ENCODE assay signal across 8 cellular contexts in genomic region chr5:50667653-50668403, GRCh38. TPM values are rescaled to one million over a fixed set of nuclear protein-coding genes. Genes with fewer than 3 reads are reported as not detected.
A peak's percentile ranks its signal among the peaks of the same experiment; 100 is the strongest.
DNase-seq lines count a peak whose midpoint lies in the region; ATAC-seq and TF ChIP-seq lines count a peak whose summit lies in the region.

No MANE protein-coding gene starts in this region.

- H3K27ac Mint-ChIP-seq in activated T-helper 17 cell treated with anti-CD3 and anti-CD28 coated beads, Interleukin-2, amount 50 U/mL, for 72 hours, result peak overlapping the region; percentile 99

- TF ChIP-seq CTCF in omental fat pad (IDR thresholded peaks at IDR 0.05) (no peak), thyroid gland (IDR thresholded peaks at IDR 0.05) (no peak)

- no peaks in the 10 kb centered on the region for H3K9me3 ChIP-seq in BLaER1 treated with 17β-estradiol and CSF1 and Interleukin-3, amounts not matched to agents 10 nM and 100 nM (replicated peaks in 1 of 11)
- no peaks in the 10 kb centered on the region for H3K9me3 ChIP-seq in thyroid gland

- peaks cover 29 to 67% (median 39%) of the 10 kb centered on the region in 10 experiments for H3K4me1 ChIP-seq in BLaER1 treated with 17β-estradiol and CSF1 and Interleukin-3, amounts not matched to agents 10 nM and 100 nM
- peaks cover 15 to 22% of the 10 kb centered on the region in 2 donors for H3K4me1 ChIP-seq in thyroid gland

- no peaks in the 10 kb centered on the region for H3K27me3 ChIP-seq in BLaER1 treated with 17β-estradiol and CSF1 and Interleukin-3, amounts not matched to agents 10 nM and 100 nM
- H3K27me3 ChIP-seq in thyroid gland, result no peaks in the 10 kb centered on the region

- peak overlapping the region; percentile 99 for H3K4me3 Mint-ChIP-seq in activated T-helper 17 cell treated with anti-CD3 and anti-CD28 coated beads, Interleukin-2, amount 50 U/mL, for 72 hours

- peak overlapping the region; percentile 74 to 93 (median 88) for H3K4me2 ChIP-seq in BLaER1 treated with 17β-estradiol and CSF1 and Interleukin-3, amounts not matched to agents 10 nM and 100 nM

- peaks cover 35% of the 10 kb centered on the region for H3K36me3 Mint-ChIP-seq in activated T-helper 17 cell treated with anti-CD3 and anti-CD28 coated beads, Interleukin-2, amount 50 U/mL, for 72 hours (ENCODE audit: low read depth)

- peak in 1 of 2 donors; percentile 28 for TF ChIP-seq POLR2A in thyroid gland (IDR thresholded peaks at IDR 0.05)

- peaks cover 33% of the 10 kb centered on the region for H3K4me1 Mint-ChIP-seq in activated T-helper 17 cell treated with anti-CD3 and anti-CD28 coated beads, Interleukin-2, amount 50 U/mL, for 72 hours

- no peaks in the 10 kb centered on the region for H3K27me3 Mint-ChIP-seq in activated T-helper 17 cell treated with anti-CD3 and anti-CD28 coated beads, Interleukin-2, amount 50 U/mL, for 72 hours

- no peaks in the 10 kb centered on the region for H3K9me3 Mint-ChIP-seq in activated T-helper 17 cell treated with anti-CD3 and anti-CD28 coated beads, Interleukin-2, amount 50 U/mL, for 72 hours

- peaks cover 0 to 27% (median 11%) of the 10 kb centered on the region in 11 experiments; a peak in 10 of 22 replicates for H4K20me1 ChIP-seq in BLaER1 treated with 17β-estradiol and CSF1 and Interleukin-3, amounts not matched to agents 10 nM and 100 nM

- peak; percentile 91 for ATAC-seq in GM19035 (IDR thresholded peaks at IDR 0.05; ENCODE audit: unreplicated experiment)
- ATAC-seq in HG03280 (IDR thresholded peaks at IDR 0.05; ENCODE audit: unreplicated experiment), result peak; percentile 78
- ATAC-seq in activated T-helper 17 cell treated with anti-CD3 and anti-CD28 coated beads, Interleukin-2, amount 50 U/mL, for 72 hours (replicated peaks), result peak; percentile 70
- peak; percentile 75 for ATAC-seq in omental fat pad (ENCODE audit: low FRiP score)

- WGBS in thyroid gland, 2 donors, result 1 to 2% methylated on average over 18 to 27 of the region's 43 CpGs

- peaks cover 0 to 8% (median 0%) of the 10 kb centered on the region in 11 experiments; a peak in 3 of 22 replicates for H3K36me3 ChIP-seq in BLaER1 treated with 17β-estradiol and CSF1 and Interleukin-3, amounts not matched to agents 10 nM and 100 nM
- no peaks in the 10 kb centered on the region for H3K36me3 ChIP-seq in thyroid gland

- peak overlapping the region; percentile 90 to 99 (median 97) for H3K27ac ChIP-seq in BLaER1 treated with 17β-estradiol and CSF1 and Interleukin-3, amounts not matched to agents 10 nM and 100 nM
- H3K27ac ChIP-seq in thyroid gland, result peak overlapping the region; percentile 93 to 98 (median 93)

- H3K4me3 ChIP-seq in BLaER1 treated with 17β-estradiol and CSF1 and Interleukin-3, amounts not matched to agents 10 nM and 100 nM, result peak overlapping the region; percentile 88 to 100 (median 95)
- peak overlapping the region; percentile 65 to 92 (median 77) for H3K4me3 ChIP-seq in thyroid gland (replicated peaks in 1 of 3)

- intact Hi-C loops in thyroid gland (cut with DNase I), result no loop called here

- peak overlapping the region; percentile 92 to 99 (median 94) for H3K9ac ChIP-seq in BLaER1 treated with 17β-estradiol and CSF1 and Interleukin-3, amounts not matched to agents 10 nM and 100 nM

- peak; percentile 76 for DNase-seq in OCI-M1 (lab: John Stamatoyannopoulos, UW)
- peak; percentile 38 for DNase-seq in foreskin melanocyte
- DNase-seq in omental fat pad (ENCODE audit: low spot score), result peak; percentile 62
- peak; percentile 80 to 81 for DNase-seq in thyroid gland

RNA-seq across cellular contexts. Expression of gene PARP8, which starts 1.4 kb away (rescaled TPM):
- total RNA-seq in activated T-helper 17 cell treated with anti-CD3 and anti-CD28 coated beads, Interleukin-2, amount 50 U/mL, for 72 hours, result 10 to 100 TPM; 32.4 to 57.2 TPM
- total RNA-seq in omental fat pad, result 10 to 100 TPM; 28.9 to 38.1 (median 29.7) TPM
- 100 to 1,000 TPM in 3 of 4 donors, 10 to 100 TPM in 1; 71.2 to 151 (median 107) TPM for total RNA-seq in thyroid gland

Comparison
In these comparisons a context has a peak if more than half of its experiments do, and no peak if none do; other contexts are left out.
1. Peak in every context shown above with its lines: DNase-seq, ATAC-seq, H3K4me3 ChIP-seq and H3K27ac ChIP-seq.